Comparison of ENCODE assay signal across 25 cellular contexts in the genomic region with DNA sequence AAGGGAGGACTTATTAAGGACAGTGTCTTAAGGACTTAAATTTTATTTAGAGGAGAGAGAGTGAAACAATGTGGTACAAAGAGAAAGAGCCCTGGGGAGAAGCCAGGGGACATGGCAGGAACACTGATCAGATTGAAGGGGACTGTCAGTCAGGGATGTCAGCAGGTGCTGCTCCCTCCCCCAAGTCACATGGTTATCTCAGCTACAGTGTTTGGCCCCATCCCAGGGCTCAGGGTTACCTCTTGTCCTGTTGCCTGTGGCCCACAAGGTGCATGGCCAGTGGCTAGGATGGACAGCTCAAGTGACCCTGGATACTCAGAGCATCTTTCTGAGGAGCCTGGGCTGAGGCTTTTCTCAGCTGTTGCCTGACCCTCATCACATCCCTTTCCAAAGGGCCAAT.
"Had no signal": no experiment of that assay in that cellular context is flagged by ENCODE, and none has a peak within 500 bp of the region (broad histone marks: within the 10 kb centered on the region; RNA-seq: fewer than 3 reads in every experiment).

No MANE protein-coding gene starts in this region.

- H3K27me3 ChIP-seq: esophagus muscularis mucosa, hepatocyte had no signal

- H3K9me3 ChIP-seq: lower lobe of right lung had no signal

- H3K27ac Mint-ChIP-seq: dendritic cell treated with granulocyte-macrophage colony-stimulating factor and Interleukin-4, amounts not matched to agents 40 ng/mL and 50 ng/mL, for 4 days; effector memory CD8-positive, alpha-beta T cell; immature natural killer cell; mesothelial cell of epicardium; naive B cell had no signal

- H3K36me3 ChIP-seq: esophagus muscularis mucosa, gastroesophageal sphincter, heart left ventricle, left ventricle myocardium inferior, lower lobe of right lung had no signal

- H3K4me1 ChIP-seq: esophagus muscularis mucosa, foreskin keratinocyte, gastroesophageal sphincter, heart left ventricle, left ventricle myocardium inferior, lower lobe of right lung had no signal

- H3K36me3 Mint-ChIP-seq: immature natural killer cell, mesothelial cell of epicardium had no signal

- H3K27ac ChIP-seq: esophagus muscularis mucosa, foreskin keratinocyte, gastroesophageal sphincter, heart left ventricle, hepatocyte, left ventricle myocardium inferior, lower lobe of right lung had no signal

- DNase-seq: cortex of kidney; effector CD8-positive, alpha-beta T cell; effector memory CD8-positive, alpha-beta T cell; foreskin keratinocyte; heart left ventricle; hypothalamus; immature natural killer cell; islet precursor cell; kidney; kidney glomerular epithelial cell; left colon; left ventricle myocardium inferior; lower lobe of right lung; mesenchymal stem cell; mucosa of descending colon; naive B cell had no signal

- H3K4me3 Mint-ChIP-seq: dendritic cell treated with granulocyte-macrophage colony-stimulating factor and Interleukin-4, amounts not matched to agents 40 ng/mL and 50 ng/mL, for 4 days; effector memory CD8-positive, alpha-beta T cell; immature natural killer cell; mesothelial cell of epicardium; naive B cell had no signal

- ATAC-seq: effector memory CD8-positive, alpha-beta T cell; foreskin keratinocyte; gastroesophageal sphincter; heart left ventricle; left colon; left lobe of liver; lower lobe of right lung; mucosa of descending colon had no signal

- H3K79me2 ChIP-seq: hepatocyte had no signal

- H2AFZ ChIP-seq: hepatocyte had no signal

- FAIRE-seq: colon, endothelial cell of umbilical vein, frontal cortex, kidney had no signal

- H3K4me1 Mint-ChIP-seq: immature natural killer cell, mesothelial cell of epicardium, naive B cell had no signal

- H3K4me2 ChIP-seq: hepatocyte had no signal

- H3K4me3 ChIP-seq: esophagus muscularis mucosa, gastroesophageal sphincter, heart left ventricle, hepatocyte, left ventricle myocardium inferior, lower lobe of right lung, mucosa of descending colon had no signal
